9 cellular contexts compared by ENCODE assay signal in genomic region chr21:25572895-25573310, GRCh38. TPM values are rescaled to one million over a fixed set of nuclear protein-coding genes. Genes with fewer than 3 reads are reported as not detected.
DNase-seq lines count a peak whose midpoint lies in the region; ATAC-seq and TF ChIP-seq lines count a peak whose summit lies in the region.
"Had no signal": no experiment of that assay in that cellular context is flagged by ENCODE, and none has a peak within 500 bp of the region (broad histone marks: within the 10 kb centered on the region; RNA-seq: fewer than 3 reads in every experiment).

No MANE protein-coding gene starts in this region.

- intact Hi-C loops in adrenal gland (cut with DNase I): no loop called here

- H3K27ac Mint-ChIP-seq in activated CD8-positive, alpha-beta T cell treated with anti-CD3 and anti-CD28 coated beads, Interleukin-2, amount 10 ng/mL, durations not matched to agents 7 days and 5 days: peak overlapping the region; percentile 88
- H3K27ac Mint-ChIP-seq in stimulated activated naive CD8-positive, alpha-beta T cell treated with anti-CD3 and anti-CD28 coated beads, Interleukin-15, amount 100 ng/mL, for 72 hours: peak overlapping the region; percentile 68 to 96

- no peaks in the 10 kb centered on the region for H3K9me3 ChIP-seq in adrenal gland (replicated peaks in 1 of 3)
- H3K9me3 ChIP-seq: gastroesophageal sphincter had no signal

- no peak for DNase-seq in activated T-cell treated with anti-CD3 and anti-CD28 coated beads, Interleukin-2, amount 50 U/mL, for 4 hours
- no peak for DNase-seq in activated T-cell treated with anti-CD3 and anti-CD28 coated beads, Interleukin-2, amount 50 U/mL, for 1 hour
- DNase-seq in activated CD8-positive, alpha-beta T cell treated with anti-CD3 and anti-CD28 coated beads, Interleukin-2, amount 10 ng/mL, durations not matched to agents 7 days and 5 days: no peak
- no peak for DNase-seq in stimulated activated naive CD8-positive, alpha-beta T cell treated with anti-CD3 and anti-CD28 coated beads, Interleukin-15, amount 100 ng/mL, for 72 hours
- DNase-seq in NOMO-1 treated with dmso at 0.1 percent for 144 hours (lab: John Stamatoyannopoulos, UW; ENCODE audit: unreplicated experiment) (no peak), GM13976 (ENCODE audit: low spot score) (no peak), adrenal gland (no peak)

- TF ChIP-seq POLR2A in adrenal gland (IDR thresholded peaks at IDR 0.05): no peak

- in situ Hi-C loops in GM13976 (cut with MboI; ENCODE audit: low sequenced_read_pairs, unreplicated experiment): no loop called here

- POLR2A ChIA-PET in activated CD8-positive, alpha-beta T cell treated with anti-CD3 and anti-CD28 coated beads, Interleukin-2, amount 10 ng/mL, durations not matched to agents 7 days and 5 days (lab: Charles Lee): interaction anchor here (0.6 to 3.8 kb wide), 6 partner anchors 10 to 162 kb away, joined by 3 to 21 read pairs (median 4); partner anchors contain the start of genes ATP5PF and GABPA

- H3K4me3 Mint-ChIP-seq in activated T-cell treated with anti-CD3 and anti-CD28 coated beads, Interleukin-2, amount 50 U/mL, for 4 hours: peak overlapping the region; percentile 79
- H3K4me3 Mint-ChIP-seq in activated CD8-positive, alpha-beta T cell treated with anti-CD3 and anti-CD28 coated beads, Interleukin-2, amount 10 ng/mL, durations not matched to agents 7 days and 5 days: peak overlapping the region; percentile 75
- peak overlapping the region; percentile 80 to 86 for H3K4me3 Mint-ChIP-seq in stimulated activated naive CD8-positive, alpha-beta T cell treated with anti-CD3 and anti-CD28 coated beads, Interleukin-15, amount 100 ng/mL, for 72 hours

- peaks cover 72% of the 10 kb centered on the region for H3K36me3 Mint-ChIP-seq in activated T-cell treated with anti-CD3 and anti-CD28 coated beads, Interleukin-2, amount 50 U/mL, for 4 hours (ENCODE audit: insufficient read depth)
- H3K36me3 Mint-ChIP-seq in activated CD8-positive, alpha-beta T cell treated with anti-CD3 and anti-CD28 coated beads, Interleukin-2, amount 10 ng/mL, durations not matched to agents 7 days and 5 days (ENCODE audit: low read depth): peaks cover 64% of the 10 kb centered on the region

- H3K9me3 Mint-ChIP-seq in activated T-cell treated with anti-CD3 and anti-CD28 coated beads, Interleukin-2, amount 50 U/mL, for 4 hours: no peaks in the 10 kb centered on the region
- H3K9me3 Mint-ChIP-seq in activated CD8-positive, alpha-beta T cell treated with anti-CD3 and anti-CD28 coated beads, Interleukin-2, amount 10 ng/mL, durations not matched to agents 7 days and 5 days (ENCODE audit: insufficient read depth): no peaks in the 10 kb centered on the region
- H3K9me3 Mint-ChIP-seq in stimulated activated naive CD8-positive, alpha-beta T cell treated with anti-CD3 and anti-CD28 coated beads, Interleukin-15, amount 100 ng/mL, for 72 hours: no peaks in the 10 kb centered on the region

- TF ChIP-seq CTCF in GM13976 (IDR thresholded peaks at IDR 0.05; ENCODE audit: borderline replicate concordance, control extremely low read depth, extremely low read depth, insufficient read depth, missing control alignments) (no peak), adrenal gland (IDR thresholded peaks at IDR 0.05) (no peak)

- ATAC-seq in activated T-cell treated with anti-CD3 and anti-CD28 coated beads, Interleukin-2, amount 50 U/mL, for 4 hours: peak; percentile 49 to 51
- ATAC-seq in HG03139 (IDR thresholded peaks at IDR 0.05; ENCODE audit: unreplicated experiment): peak; percentile 30
- ATAC-seq in activated CD8-positive, alpha-beta T cell treated with anti-CD3 and anti-CD28 coated beads, Interleukin-2, amount 10 ng/mL, durations not matched to agents 7 days and 5 days: peak; percentile 58
- peak; percentile 87 for ATAC-seq in stimulated activated naive CD8-positive, alpha-beta T cell treated with anti-CD3 and anti-CD28 coated beads, Interleukin-15, amount 100 ng/mL, for 72 hours
- ATAC-seq: gastroesophageal sphincter had no signal

- no peaks in the 10 kb centered on the region for H3K36me3 ChIP-seq in adrenal gland (replicated peaks in 1 of 2)

- H3K4me3 ChIP-seq in adrenal gland: no peak overlapping the region
- H3K4me3 ChIP-seq: gastroesophageal sphincter had no signal

- peaks cover 0 to 12% of the 10 kb centered on the region in 2 donors for H3K4me1 ChIP-seq in adrenal gland (replicated peaks in 1 of 2)

- no peaks in the 10 kb centered on the region for H3K27me3 Mint-ChIP-seq in activated T-cell treated with anti-CD3 and anti-CD28 coated beads, Interleukin-2, amount 50 U/mL, for 4 hours (ENCODE audit: low read depth)
- H3K27me3 Mint-ChIP-seq in activated CD8-positive, alpha-beta T cell treated with anti-CD3 and anti-CD28 coated beads, Interleukin-2, amount 10 ng/mL, durations not matched to agents 7 days and 5 days (ENCODE audit: low read depth): no peaks in the 10 kb centered on the region
- H3K27me3 Mint-ChIP-seq in stimulated activated naive CD8-positive, alpha-beta T cell treated with anti-CD3 and anti-CD28 coated beads, Interleukin-15, amount 100 ng/mL, for 72 hours: no peaks in the 10 kb centered on the region

- CTCF ChIA-PET in activated CD8-positive, alpha-beta T cell treated with anti-CD3 and anti-CD28 coated beads, Interleukin-2, amount 10 ng/mL, durations not matched to agents 7 days and 5 days (lab: Charles Lee): interaction anchor here (1.4 to 5.1 kb wide), 4 partner anchors 8 to 150 kb away, joined by 5 to 18 read pairs (median 10); partner anchors contain the start of gene MRPL39

- H3K27me3 ChIP-seq in adrenal gland: no peaks in the 10 kb centered on the region
- H3K27me3 ChIP-seq: gastroesophageal sphincter had no signal

- 69 to 75% (median 71%) methylated on average over 2 of the region's 2 CpGs for WGBS in adrenal gland, 4 donors

- H3K4me1 Mint-ChIP-seq in activated T-cell treated with anti-CD3 and anti-CD28 coated beads, Interleukin-2, amount 50 U/mL, for 4 hours (ENCODE audit: low read depth): peaks cover 70% of the 10 kb centered on the region
- peaks cover 75% of the 10 kb centered on the region for H3K4me1 Mint-ChIP-seq in activated CD8-positive, alpha-beta T cell treated with anti-CD3 and anti-CD28 coated beads, Interleukin-2, amount 10 ng/mL, durations not matched to agents 7 days and 5 days (ENCODE audit: low read depth)
- H3K4me1 Mint-ChIP-seq in stimulated activated naive CD8-positive, alpha-beta T cell treated with anti-CD3 and anti-CD28 coated beads, Interleukin-15, amount 100 ng/mL, for 72 hours: peaks cover 72% of the 10 kb centered on the region

- no peak overlapping the region for H3K27ac ChIP-seq in adrenal gland
- H3K27ac ChIP-seq: gastroesophageal sphincter had no signal

RNA-seq across cellular contexts. Expression of gene MRPL39, which starts 34.4 kb away (rescaled TPM):
- 10 to 100 TPM; 75.2 to 80.0 (median 75.6) TPM for total RNA-seq in activated T-cell treated with anti-CD3 and anti-CD28 coated beads, Interleukin-2, amount 50 U/mL, for 4 hours
- total RNA-seq in activated CD8-positive, alpha-beta T cell treated with anti-CD3 and anti-CD28 coated beads, Interleukin-2, amount 10 ng/mL, durations not matched to agents 7 days and 5 days: 10 to 100 TPM; 42.7 to 44.5 TPM
- 10 to 100 TPM; 19.4 to 50.8 (median 37.6) TPM for total RNA-seq in adrenal gland
- polyA plus RNA-seq in adrenal gland: 10 to 100 TPM; 22.5 to 90.7 (median 40.7) TPM

Comparison
In these comparisons a context has a peak if more than half of its experiments do, and no peak if none do; other contexts are left out.
1. ATAC-seq: peak in every context shown above with its lines; median percentile 87 in stimulated activated naive CD8-positive, alpha-beta T cell treated with anti-CD3 and anti-CD28 coated beads, Interleukin-15, amount 100 ng/mL, for 72 hours; 58 in activated CD8-positive, alpha-beta T cell treated with anti-CD3 and anti-CD28 coated beads, Interleukin-2, amount 10 ng/mL, durations not matched to agents 7 days and 5 days; 50 in activated T-cell treated with anti-CD3 and anti-CD28 coated beads, Interleukin-2, amount 50 U/mL, for 4 hours; 30 in HG03139.